ENCODE assay signal across 11 cellular contexts in genomic region chr11:64035581-64035980, GRCh38. TPM values are rescaled to one million over a fixed set of nuclear protein-coding genes. Genes with fewer than 3 reads are reported as not detected.
DNase-seq lines count a peak whose midpoint lies in the region; ATAC-seq, FAIRE-seq and TF ChIP-seq lines count a peak whose summit lies in the region.
"Had no signal": no experiment of that assay in that cellular context is flagged by ENCODE, and none has a peak within 500 bp of the region (broad histone marks: within the 10 kb centered on the region; RNA-seq: fewer than 3 reads in every experiment).

Gene FLRT1, plus strand, starts transcription at chr11:64035931. Its CDS starts 80,337 bp downstream, at chr11:64116268.

- H3K4me1 ChIP-seq in kidney (ENCODE audit: control insufficient read depth in 1 of 2, insufficient read depth in 1 of 2, low read depth in 1 of 2, low read length in 2 of 2) (peaks cover 0 to 12% of the 10 kb centered on the region in 2 donors), suprapubic skin (peaks cover 23% of the 10 kb centered on the region)

- no peaks in the 10 kb centered on the region for H3K36me3 Mint-ChIP-seq in activated naive CD8-positive, alpha-beta T cell treated with anti-CD3 and anti-CD28 coated beads, Interleukin-2, amount 50 U/mL, for 24 hours (ENCODE audit: low read depth)

- peak within 1 kb of the TSS; percentile 63 for H3K4me3 Mint-ChIP-seq in activated naive CD8-positive, alpha-beta T cell treated with anti-CD3 and anti-CD28 coated beads, Interleukin-2, amount 50 U/mL, for 24 hours

- H3K9me3 ChIP-seq in kidney (ENCODE audit: control insufficient read depth in 1 of 2, low read length in 2 of 2): no peaks in the 10 kb centered on the region
- no peaks in the 10 kb centered on the region for H3K9me3 ChIP-seq in suprapubic skin

- peak within 1 kb of the TSS in 1 of 2 donors; percentile 43 for H3K4me3 ChIP-seq in kidney (ENCODE audit: low read length in 2 of 2)
- peak within 1 kb of the TSS; percentile 53 for H3K4me3 ChIP-seq in suprapubic skin
- H3K4me3 ChIP-seq: lung had no signal

- H3K27me3 Mint-ChIP-seq in activated naive CD8-positive, alpha-beta T cell treated with anti-CD3 and anti-CD28 coated beads, Interleukin-2, amount 50 U/mL, for 24 hours: peaks cover 36% of the 10 kb centered on the region

- H3K27ac ChIP-seq in kidney (ENCODE audit: low read depth in 2 of 2, low read length in 2 of 2) (peak within 1 kb of the TSS; percentile 37 to 51), suprapubic skin (no peak within 1 kb of the TSS)

- no peak for ATAC-seq in activated naive CD8-positive, alpha-beta T cell treated with anti-CD3 and anti-CD28 coated beads, Interleukin-2, amount 50 U/mL, for 24 hours
- ATAC-seq in HG02588 (IDR thresholded peaks at IDR 0.05; ENCODE audit: unreplicated experiment) (no peak), GM18870 (IDR thresholded peaks at IDR 0.05; ENCODE audit: unreplicated experiment) (no peak)

- peak in 2 of 3 experiments; percentile 60 to 68 for DNase-seq in NCI-H1417 (lab: John Stamatoyannopoulos, UW)
- no peak for DNase-seq in NCI-H1417 treated with DMSO at 0.1 percent for 48 hours (lab: John Stamatoyannopoulos, UW)
- no peak for DNase-seq in activated naive CD8-positive, alpha-beta T cell treated with anti-CD3 and anti-CD28 coated beads, Interleukin-2, amount 50 U/mL, for 24 hours
- DNase-seq in kidney: no peak
- no peak for DNase-seq in suprapubic skin (ENCODE audit: low spot score in 2 of 2)
- no peak for DNase-seq in Kasumi-1 (lab: John Stamatoyannopoulos, UW)
- DNase-seq: NCI-H2029 had no signal

- H3K36me3 ChIP-seq in kidney (ENCODE audit: control insufficient read depth in 1 of 2, insufficient read depth in 2 of 2, low read length in 2 of 2) (no peaks in the 10 kb centered on the region), suprapubic skin (no peaks in the 10 kb centered on the region)

- no peak for TF ChIP-seq EP300 in suprapubic skin (IDR thresholded peaks at IDR 0.05)

- H3K27me3 ChIP-seq in suprapubic skin: peaks cover 33% of the 10 kb centered on the region

- no peak within 1 kb of the TSS for H3K27ac Mint-ChIP-seq in activated naive CD8-positive, alpha-beta T cell treated with anti-CD3 and anti-CD28 coated beads, Interleukin-2, amount 50 U/mL, for 24 hours

- no peak within 1 kb of the TSS for H3K9ac ChIP-seq in kidney (ENCODE audit: low read length in 2 of 2)

- no CpG with 5 or more reads among the region's 66 CpGs for WGBS in suprapubic skin

- H3K9me3 Mint-ChIP-seq in activated naive CD8-positive, alpha-beta T cell treated with anti-CD3 and anti-CD28 coated beads, Interleukin-2, amount 50 U/mL, for 24 hours: no peaks in the 10 kb centered on the region

- no peak for TF ChIP-seq POLR2A in suprapubic skin (IDR thresholded peaks at IDR 0.05)

- no peak for FAIRE-seq in kidney (lab: Jason Lieb, UNC)
- FAIRE-seq: GM19239 had no signal

- H3K4me1 Mint-ChIP-seq in activated naive CD8-positive, alpha-beta T cell treated with anti-CD3 and anti-CD28 coated beads, Interleukin-2, amount 50 U/mL, for 24 hours: peaks cover 7% of the 10 kb centered on the region

- TF ChIP-seq CTCF in kidney (IDR thresholded peaks at IDR 0.05; ENCODE audit: borderline replicate concordance, extremely low read depth, insufficient read depth): no peak
- no peak for TF ChIP-seq CTCF in suprapubic skin (IDR thresholded peaks at IDR 0.05)

- intact Hi-C loops in kidney (cut with DNase I): no loop called here

RNA-seq across cellular contexts. Expression of gene FLRT1, which starts in this region (rescaled TPM):
- total RNA-seq in kidney (0.66 TPM), suprapubic skin (not detected)
- 1.5 TPM for polyA plus RNA-seq in kidney (ENCODE audit: insufficient read depth, low read depth, low replicate concordance)

Comparison
In these comparisons a context has a peak if more than half of its experiments do, and no peak if none do; other contexts are left out.
1. DNase-seq: peak in NCI-H1417 (2 of 3); none in NCI-H1417 treated with DMSO at 0.1 percent for 48 hours (single experiment), activated naive CD8-positive, alpha-beta T cell treated with anti-CD3 and anti-CD28 coated beads, Interleukin-2, amount 50 U/mL, for 24 hours (single experiment), kidney (single experiment), suprapubic skin (0 of 2) and Kasumi-1 (0 of 2).